ENCODE assay signal across 1 cellular context in the genomic region with DNA sequence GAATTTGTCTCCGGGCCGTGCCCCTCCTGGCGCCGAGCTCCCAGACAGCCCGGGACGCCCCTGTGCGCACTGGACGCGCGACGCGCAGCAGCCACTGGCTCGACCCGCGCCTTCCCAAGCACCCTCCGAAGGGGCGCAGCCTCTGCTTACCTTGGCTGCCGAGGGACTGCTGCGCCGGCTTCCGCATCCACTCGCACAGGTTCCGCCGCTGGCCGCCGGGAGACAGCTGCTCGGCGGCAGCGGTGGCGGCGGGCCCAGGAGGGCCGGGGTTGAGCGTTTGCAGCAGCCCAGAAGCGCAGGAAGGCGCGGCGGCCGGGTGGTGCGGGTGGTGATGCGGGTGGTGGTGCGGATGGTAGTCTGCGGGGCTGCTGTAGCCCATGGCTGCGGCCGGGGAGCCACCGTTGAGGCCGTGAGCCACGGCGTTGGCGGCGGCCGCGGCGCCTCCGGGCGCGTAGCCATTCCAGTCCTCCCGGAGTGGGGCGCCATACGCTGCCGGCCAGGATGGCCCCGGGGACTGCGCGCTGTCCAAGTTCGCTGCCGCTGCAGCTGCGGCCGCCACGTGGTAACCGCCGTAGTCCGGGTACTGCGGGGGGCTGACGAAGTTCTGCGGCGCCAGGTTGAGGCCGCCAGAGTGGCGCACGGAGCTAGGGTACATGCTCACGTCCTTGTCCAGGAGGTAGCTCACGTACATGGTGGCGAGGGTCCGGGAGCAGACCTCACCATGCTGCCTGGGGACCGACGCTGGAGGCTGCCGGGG.
TF ChIP-seq lines count a peak whose summit lies in the region.

No MANE protein-coding gene starts in this region.

TF ChIP-seq in HEK293, 187 proteins besides CTCF, POLR2A, EP300 and RAD21 (continued from another document and continues in another):
- peak; percentile 60; the same call in 1 of the 2 replicates for TF ChIP-seq YY2 (tag by site-specific recombination; IDR thresholded peaks at IDR 0.05)
- no peak for TF ChIP-seq ZNF302 (tag by site-specific recombination; IDR thresholded peaks at IDR 0.05; ENCODE audit: low read depth)
- TF ChIP-seq ZNF501 (tag by site-specific recombination; IDR thresholded peaks at IDR 0.05), result peak; percentile 73; the same call in 1 of the 2 replicates
- TF ChIP-seq, protein P1, sequence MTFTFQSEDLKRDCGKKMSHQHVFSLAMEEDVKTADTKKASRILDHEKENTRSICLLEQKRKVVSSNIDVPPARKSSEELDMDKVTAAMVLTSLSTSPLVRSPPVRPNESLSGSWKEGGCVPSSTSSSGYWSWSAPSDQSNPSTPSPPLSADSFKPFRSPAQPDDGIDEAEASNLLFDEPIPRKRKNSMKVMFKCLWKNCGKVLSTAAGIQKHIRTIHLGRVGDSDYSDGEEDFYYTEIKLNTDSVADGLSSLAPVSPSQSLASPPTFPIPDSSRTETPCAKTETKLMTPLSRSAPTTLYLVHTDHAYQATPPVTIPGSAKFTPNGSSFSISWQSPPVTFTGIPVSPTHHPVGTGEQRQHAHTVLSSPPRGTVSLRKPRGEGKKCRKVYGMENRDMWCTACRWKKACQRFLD (tag by site-specific recombination; IDR thresholded peaks at IDR 0.05), result no peak
- TF ChIP-seq HOXA7 (CRISPR knock-in tag; IDR thresholded peaks at IDR 0.05; ENCODE audit: borderline replicate concordance), result no peak
- no peak for TF ChIP-seq BCL11B (tag by site-specific recombination; IDR thresholded peaks at IDR 0.05; ENCODE audit: low read depth)
- no peak for TF ChIP-seq ZNF621 (tag by site-specific recombination; IDR thresholded peaks at IDR 0.05)
- no peak for TF ChIP-seq ZNF777 (tag by site-specific recombination; IDR thresholded peaks at IDR 0.05; ENCODE audit: borderline replicate concordance)
- TF ChIP-seq ZNF112 (tag by site-specific recombination; IDR thresholded peaks at IDR 0.05), result no peak
- TF ChIP-seq ZNF324 (tag by site-specific recombination; IDR thresholded peaks at IDR 0.05), result no peak
- TF ChIP-seq ZNF654 (tag by site-specific recombination; IDR thresholded peaks at IDR 0.05; ENCODE audit: low read depth), result no peak
- TF ChIP-seq ZNF423 (tag by site-specific recombination; IDR thresholded peaks at IDR 0.05), result no peak
- no peak for TF ChIP-seq ZBTB1 (tag by site-specific recombination; IDR thresholded peaks at IDR 0.05)
- TF ChIP-seq ZNF248 (tag by site-specific recombination; IDR thresholded peaks at IDR 0.05), result no peak
- TF ChIP-seq ZNF366 (tag by site-specific recombination; conservative IDR thresholded peaks at IDR 0.05), result no peak
- TF ChIP-seq ZNF555 (tag by site-specific recombination; conservative IDR thresholded peaks at IDR 0.05), result no peak
- no peak; the same call in 1 of the 2 replicates for TF ChIP-seq KLF8 (tag by site-specific recombination; IDR thresholded peaks at IDR 0.05)
- TF ChIP-seq ZNF660 (tag by site-specific recombination; IDR thresholded peaks at IDR 0.05), result no peak
- TF ChIP-seq ZNF473 (tag by site-specific recombination; IDR thresholded peaks at IDR 0.05), result no peak
- no peak for TF ChIP-seq ZNF416 (tag by site-specific recombination; IDR thresholded peaks at IDR 0.05)
- peak; percentile 32 for TF ChIP-seq SCRT2 (tag by site-specific recombination; IDR thresholded peaks at IDR 0.05)
- TF ChIP-seq ZNF391 (tag by site-specific recombination; IDR thresholded peaks at IDR 0.05; ENCODE audit: borderline replicate concordance, low read depth), result peak; percentile 21; the same call in 1 of the 2 replicates
- peak; percentile 72; the same call in 1 of the 2 replicates for TF ChIP-seq ZBTB48 (tag by site-specific recombination; IDR thresholded peaks at IDR 0.05)
- peak; percentile 49; the same call in 1 of the 2 replicates for TF ChIP-seq GLIS1 (tag by site-specific recombination; IDR thresholded peaks at IDR 0.05)
- no peak for TF ChIP-seq ZNF202 (tag by site-specific recombination; IDR thresholded peaks at IDR 0.05; ENCODE audit: borderline replicate concordance)
- no peak for TF ChIP-seq ZSCAN23 (tag by site-specific recombination; IDR thresholded peaks at IDR 0.05)
- no peak for TF ChIP-seq ZNF211 (tag by site-specific recombination; IDR thresholded peaks at IDR 0.05; ENCODE audit: low read depth)
- no peak for TF ChIP-seq ZNF155 (tag by site-specific recombination; IDR thresholded peaks at IDR 0.05)
- TF ChIP-seq ZNF174 (tag by site-specific recombination; IDR thresholded peaks at IDR 0.05), result no peak
- TF ChIP-seq ZBTB20 (tag by site-specific recombination; IDR thresholded peaks at IDR 0.05), result peak; percentile 73; the same call in 1 of the 2 replicates
- TF ChIP-seq ZSCAN18 (tag by site-specific recombination; IDR thresholded peaks at IDR 0.05), result no peak
- TF ChIP-seq ZNF670 (tag by site-specific recombination; IDR thresholded peaks at IDR 0.05; ENCODE audit: low read depth), result no peak
- no peak for TF ChIP-seq ZNF645 (tag by site-specific recombination; IDR thresholded peaks at IDR 0.05)
- no peak for TF ChIP-seq ZNF610 (tag by site-specific recombination; IDR thresholded peaks at IDR 0.05; ENCODE audit: borderline replicate concordance)
- TF ChIP-seq ZNF48 (tag by site-specific recombination; IDR thresholded peaks at IDR 0.05), result no peak
- no peak for TF ChIP-seq ZNF600 (tag by site-specific recombination; IDR thresholded peaks at IDR 0.05)
- TF ChIP-seq ZNF10 (tag by site-specific recombination; IDR thresholded peaks at IDR 0.05), result no peak
- no peak for TF ChIP-seq ZNF239 (tag by site-specific recombination; IDR thresholded peaks at IDR 0.05)
- no peak for TF ChIP-seq ZFP69B (tag by site-specific recombination; IDR thresholded peaks at IDR 0.05)
- TF ChIP-seq YY1 (tag by site-specific recombination; IDR thresholded peaks at IDR 0.05), result peak; percentile 68; the same call in 1 of the 2 replicates
- peak; percentile 52; the same call in 1 of the 2 replicates for TF ChIP-seq ZNF335 (tag by site-specific recombination; conservative IDR thresholded peaks at IDR 0.05)
- TF ChIP-seq ZXDB (tag by site-specific recombination; IDR thresholded peaks at IDR 0.05), result 0 out of 2 replicates have a peak, but pooled peaks have one; percentile 29
- TF ChIP-seq SP2 (tag by site-specific recombination; IDR thresholded peaks at IDR 0.05), result no peak
- no peak for TF ChIP-seq IKZF3 (tag by site-specific recombination; IDR thresholded peaks at IDR 0.05)
- TF ChIP-seq HOXC10 (CRISPR knock-in tag; IDR thresholded peaks at IDR 0.05), result no peak
- TF ChIP-seq ZNF571 (tag by site-specific recombination; IDR thresholded peaks at IDR 0.05), result no peak
- no peak for TF ChIP-seq RBAK (tag by site-specific recombination; IDR thresholded peaks at IDR 0.05)
- TF ChIP-seq, protein P2, sequence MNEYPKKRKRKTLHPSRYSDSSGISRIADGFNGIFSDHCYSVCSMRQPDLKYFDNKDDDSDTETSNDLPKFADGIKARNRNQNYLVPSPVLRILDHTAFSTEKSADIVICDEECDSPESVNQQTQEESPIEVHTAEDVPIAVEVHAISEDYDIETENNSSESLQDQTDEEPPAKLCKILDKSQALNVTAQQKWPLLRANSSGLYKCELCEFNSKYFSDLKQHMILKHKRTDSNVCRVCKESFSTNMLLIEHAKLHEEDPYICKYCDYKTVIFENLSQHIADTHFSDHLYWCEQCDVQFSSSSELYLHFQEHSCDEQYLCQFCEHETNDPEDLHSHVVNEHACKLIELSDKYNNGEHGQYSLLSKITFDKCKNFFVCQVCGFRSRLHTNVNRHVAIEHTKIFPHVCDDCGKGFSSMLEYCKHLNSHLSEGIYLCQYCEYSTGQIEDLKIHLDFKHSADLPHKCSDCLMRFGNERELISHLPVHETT (tag by site-specific recombination; IDR thresholded peaks at IDR 0.05), result no peak
- no peak for TF ChIP-seq MZF1 (tag by site-specific recombination; IDR thresholded peaks at IDR 0.05; ENCODE audit: borderline replicate concordance)
- no peak for TF ChIP-seq SCRT1 (tag by site-specific recombination; IDR thresholded peaks at IDR 0.05; ENCODE audit: borderline replicate concordance)
- TF ChIP-seq ZNF138 (tag by site-specific recombination; IDR thresholded peaks at IDR 0.05; ENCODE audit: borderline replicate concordance), result no peak
- TF ChIP-seq, protein P3, sequence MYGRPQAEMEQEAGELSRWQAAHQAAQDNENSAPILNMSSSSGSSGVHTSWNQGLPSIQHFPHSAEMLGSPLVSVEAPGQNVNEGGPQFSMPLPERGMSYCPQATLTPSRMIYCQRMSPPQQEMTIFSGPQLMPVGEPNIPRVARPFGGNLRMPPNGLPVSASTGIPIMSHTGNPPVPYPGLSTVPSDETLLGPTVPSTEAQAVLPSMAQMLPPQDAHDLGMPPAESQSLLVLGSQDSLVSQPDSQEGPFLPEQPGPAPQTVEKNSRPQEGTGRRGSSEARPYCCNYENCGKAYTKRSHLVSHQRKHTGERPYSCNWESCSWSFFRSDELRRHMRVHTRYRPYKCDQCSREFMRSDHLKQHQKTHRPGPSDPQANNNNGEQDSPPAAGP (tag by site-specific recombination; IDR thresholded peaks at IDR 0.05), result no peak
- TF ChIP-seq ZNF792 (tag by site-specific recombination; IDR thresholded peaks at IDR 0.05), result peak; percentile 41; the same call in 1 of the 2 replicates
- no peak for TF ChIP-seq ZNF398 (tag by site-specific recombination; IDR thresholded peaks at IDR 0.05)
- TF ChIP-seq WT1 (tag by site-specific recombination; IDR thresholded peaks at IDR 0.05), result no peak
- no peak for TF ChIP-seq OSR2 (tag by site-specific recombination; IDR thresholded peaks at IDR 0.05)
- TF ChIP-seq ZNF830 (tag by site-specific recombination; IDR thresholded peaks at IDR 0.05; ENCODE audit: low read depth), result no peak
- no peak for TF ChIP-seq ZNF513 (tag by site-specific recombination; IDR thresholded peaks at IDR 0.05)
- no peak for TF ChIP-seq ZNF146 (tag by site-specific recombination; IDR thresholded peaks at IDR 0.05)
- TF ChIP-seq, protein P4, sequence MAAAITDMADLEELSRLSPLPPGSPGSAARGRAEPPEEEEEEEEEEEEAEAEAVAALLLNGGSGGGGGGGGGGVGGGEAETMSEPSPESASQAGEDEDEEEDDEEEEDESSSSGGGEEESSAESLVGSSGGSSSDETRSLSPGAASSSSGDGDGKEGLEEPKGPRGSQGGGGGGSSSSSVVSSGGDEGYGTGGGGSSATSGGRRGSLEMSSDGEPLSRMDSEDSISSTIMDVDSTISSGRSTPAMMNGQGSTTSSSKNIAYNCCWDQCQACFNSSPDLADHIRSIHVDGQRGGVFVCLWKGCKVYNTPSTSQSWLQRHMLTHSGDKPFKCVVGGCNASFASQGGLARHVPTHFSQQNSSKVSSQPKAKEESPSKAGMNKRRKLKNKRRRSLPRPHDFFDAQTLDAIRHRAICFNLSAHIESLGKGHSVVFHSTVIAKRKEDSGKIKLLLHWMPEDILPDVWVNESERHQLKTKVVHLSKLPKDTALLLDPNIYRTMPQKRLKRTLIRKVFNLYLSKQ (tag by site-specific recombination; IDR thresholded peaks at IDR 0.05; ENCODE audit: borderline replicate concordance), result no peak
- no peak for TF ChIP-seq ZNF169 (tag by site-specific recombination; IDR thresholded peaks at IDR 0.05)
- TF ChIP-seq ZNF76 (tag by site-specific recombination; IDR thresholded peaks at IDR 0.05; ENCODE audit: borderline replicate concordance, low read depth), result peak; percentile 77
- TF ChIP-seq ZNF157 (tag by site-specific recombination; IDR thresholded peaks at IDR 0.05), result no peak
- no peak for TF ChIP-seq ZNF350 (tag by site-specific recombination; IDR thresholded peaks at IDR 0.05)
- no peak for TF ChIP-seq REPIN1 (tag by site-specific recombination; IDR thresholded peaks at IDR 0.05; ENCODE audit: low read depth)
- TF ChIP-seq ZNF624 (tag by site-specific recombination; IDR thresholded peaks at IDR 0.05), result no peak
